ENCODE assay signal across 1 cellular context in genomic region chr2:159130302-159130701, GRCh38.
TF ChIP-seq lines count a peak whose summit lies in the region.

No MANE protein-coding gene starts in this region.

TF ChIP-seq in K562, 482 proteins besides CTCF, POLR2A, EP300 and RAD21 (continued from another document and continues in another):
- TF ChIP-seq RBM15 (IDR thresholded peaks at IDR 0.05; ENCODE audit: insufficient read depth, low read length) (no peak), TSHZ1 (CRISPR knock-in tag; IDR thresholded peaks at IDR 0.05) (no peak), PRMT5 (CRISPR knock-in tag; IDR thresholded peaks at IDR 0.05) (no peak), ZNF3 (CRISPR knock-in tag; IDR thresholded peaks at IDR 0.05) (no peak), FOXJ2 (tag; IDR thresholded peaks at IDR 0.05) (no peak), RBBP5 (IDR thresholded peaks at IDR 0.05; ENCODE audit: borderline replicate concordance, insufficient read depth, low read length, poor library complexity, severe bottlenecking) (peak; percentile 27), ETV6 (IDR thresholded peaks at IDR 0.05; ENCODE audit: borderline replicate concordance in 1 of 2, low read depth in 2 of 2, low read length in 1 of 2) (no peak), ETV6 (CRISPR knock-in tag; IDR thresholded peaks at IDR 0.05; ENCODE audit: borderline replicate concordance) (no peak), HMBOX1 (IDR thresholded peaks at IDR 0.05) (peak; percentile 50; the same call in 1 of the 2 replicates), NCOA6 (IDR thresholded peaks at IDR 0.05) (no peak), PBX2 (CRISPR knock-in tag; IDR thresholded peaks at IDR 0.05; ENCODE audit: low read depth) (no peak), PBX2 (tag; conservative IDR thresholded peaks at IDR 0.05; ENCODE audit: low read depth) (no peak), DMBX1 (CRISPR knock-in tag; IDR thresholded peaks at IDR 0.05; ENCODE audit: borderline replicate concordance) (no peak), CCNT2 (IDR thresholded peaks at IDR 0.05; ENCODE audit: borderline replicate concordance, extremely low read depth, insufficient read length, low read depth, low read length) (peak; percentile 25), MIER1 (IDR thresholded peaks at IDR 0.05; ENCODE audit: low read depth) (no peak), GATA2 (CRISPR knock-in tag; IDR thresholded peaks at IDR 0.05) (peak; percentile 72), ZNF785 (CRISPR knock-in tag; IDR thresholded peaks at IDR 0.05) (no peak), ZNF316 (IDR thresholded peaks at IDR 0.05) (no peak), NFRKB (IDR thresholded peaks at IDR 0.05; ENCODE audit: low read depth) (no peak), GTF2F1 (IDR thresholded peaks at IDR 0.05; ENCODE audit: low read depth, low read length) (no peak), ZNF589 (CRISPR knock-in tag; IDR thresholded peaks at IDR 0.05; ENCODE audit: low read depth) (no peak), KAT8 (IDR thresholded peaks at IDR 0.05; ENCODE audit: low read depth) (no peak), USF2 (CRISPR knock-in tag; IDR thresholded peaks at IDR 0.05) (no peak), ZNF253 (CRISPR knock-in tag; conservative IDR thresholded peaks at IDR 0.05) (no peak), NR4A1 (CRISPR knock-in tag; IDR thresholded peaks at IDR 0.05) (no peak), NR4A1 (tag; IDR thresholded peaks at IDR 0.05) (no peak), POLR2H (tag; IDR thresholded peaks at IDR 0.05; ENCODE audit: low read depth) (no peak), KHSRP (IDR thresholded peaks at IDR 0.05) (no peak), ZNF518B (CRISPR knock-in tag; IDR thresholded peaks at IDR 0.05) (no peak), ZNF280A (IDR thresholded peaks at IDR 0.05; ENCODE audit: low read depth, partially characterized antibody) (no peak), ZNF695 (CRISPR knock-in tag; IDR thresholded peaks at IDR 0.05) (no peak), RCOR1 (IDR thresholded peaks at IDR 0.05; ENCODE audit: borderline replicate concordance in 1 of 2, low read depth in 2 of 2, low read length in 2 of 2) (peak in 1 of 2 experiments; percentile 95; a peak in 2 of 4 replicates), NR2F6 (CRISPR knock-in tag; IDR thresholded peaks at IDR 0.05) (no peak), ZFP36 (IDR thresholded peaks at IDR 0.05; ENCODE audit: low read depth, low read length, partially characterized antibody) (no peak), MTA3 (IDR thresholded peaks at IDR 0.05; ENCODE audit: borderline replicate concordance) (peak; percentile 73; the same call in 1 of the 2 replicates), SOX6 (IDR thresholded peaks at IDR 0.05) (peak; percentile 91), TCFL5 (CRISPR knock-in tag; conservative IDR thresholded peaks at IDR 0.05) (no peak), ZBTB17 (CRISPR knock-in tag; IDR thresholded peaks at IDR 0.05) (0 out of 2 replicates have a peak, but pooled peaks have one; percentile 38), SREBF2 (CRISPR knock-in tag; IDR thresholded peaks at IDR 0.05) (no peak), SMARCA5 (IDR thresholded peaks at IDR 0.05) (no peak), LEF1 (IDR thresholded peaks at IDR 0.05) (no peak; the same call in 1 of the 2 replicates), ZNF197 (CRISPR knock-in tag; IDR thresholded peaks at IDR 0.05; ENCODE audit: low read depth) (no peak), THAP12 (CRISPR knock-in tag; IDR thresholded peaks at IDR 0.05) (no peak), TAF1 (IDR thresholded peaks at IDR 0.05; ENCODE audit: control insufficient read depth, extremely low read depth, insufficient read depth, low read length, severe bottlenecking) (no peak), ZBTB7A (IDR thresholded peaks at IDR 0.05; ENCODE audit: borderline replicate concordance, control insufficient read depth, low read depth, low read length) (no peak), MCM3 (IDR thresholded peaks at IDR 0.05) (no peak), KDM1A (IDR thresholded peaks at IDR 0.05) (peak; percentile 53 to 68), SP2 (IDR thresholded peaks at IDR 0.05; ENCODE audit: extremely low read depth, low read depth, low read length, poor library complexity, severe bottlenecking) (no peak), ZMIZ1 (IDR thresholded peaks at IDR 0.05; ENCODE audit: low read depth in 2 of 2, low read length in 2 of 2) (peak in 1 of 2 experiments; percentile 70; a peak in 2 of 4 replicates)
